27 cellular contexts compared by ENCODE assay signal in the genomic region with DNA sequence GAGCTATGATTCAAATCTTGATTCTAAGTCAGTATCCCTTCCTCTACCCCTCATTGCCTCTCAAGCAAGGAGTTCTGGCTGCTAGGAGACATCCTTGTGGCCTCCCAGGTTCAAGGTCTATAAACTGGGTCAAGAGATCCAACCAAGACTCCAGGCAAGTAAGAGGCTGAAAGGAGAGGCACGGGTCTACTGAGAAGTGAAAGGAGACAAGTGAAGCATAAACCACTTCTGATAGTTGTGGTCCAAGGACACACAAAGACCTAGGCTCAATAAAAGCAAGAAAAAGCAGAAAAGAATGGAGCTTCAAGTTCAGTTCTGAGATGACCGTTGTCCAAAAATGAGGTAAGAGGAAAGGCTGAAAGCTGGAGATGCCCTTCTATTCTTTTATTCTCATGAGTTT. TPM values are rescaled to one million over a fixed set of nuclear protein-coding genes. Genes with fewer than 3 reads are reported as not detected.
DNase-seq lines count a peak whose midpoint lies in the region; ATAC-seq and TF ChIP-seq lines count a peak whose summit lies in the region.
"Had no signal": no experiment of that assay in that cellular context is flagged by ENCODE, and none has a peak within 500 bp of the region (broad histone marks: within the 10 kb centered on the region; RNA-seq: fewer than 3 reads in every experiment).

No MANE protein-coding gene starts in this region.

- H3K4me2 ChIP-seq in BLaER1 treated with 17β-estradiol and CSF1 and Interleukin-3, amounts not matched to agents 10 nM and 100 nM: peak overlapping the region in 9 of 11 experiments; percentile 11 to 51 (median 32); a peak in 15 of 22 replicates
- H3K4me2 ChIP-seq in PC-9: no peak overlapping the region
- H3K4me2 ChIP-seq: KMS-11 had no signal

- H4K20me1 ChIP-seq in BLaER1 treated with 17β-estradiol and CSF1 and Interleukin-3, amounts not matched to agents 10 nM and 100 nM: no peaks in the 10 kb centered on the region
- H4K20me1 ChIP-seq in PC-9 (ENCODE audit: insufficient read depth): no peaks in the 10 kb centered on the region

- H3K9ac ChIP-seq in BLaER1 treated with 17β-estradiol and CSF1 and Interleukin-3, amounts not matched to agents 10 nM and 100 nM: no peak overlapping the region
- H3K9ac ChIP-seq: KMS-11 had no signal

- in situ Hi-C loops in ACHN (cut with HindIII; ENCODE audit: low pct_ligation_motif_present, low pct_unique_long_range_greater_than_20kb, low sequenced_read_pairs): no loop called here

- no TSS peak for BruUV-seq in PC-9 (replicated peaks; lab: Mats Ljungman, UMichigan)

- intact Hi-C loops in PC-9 (cut with micrococcal nuclease; ENCODE audit: unreplicated experiment): no loop called here

- POLR2A ChIA-PET in PC-9 (lab: Charles Lee; ENCODE audit: unreplicated experiment): no interaction called here

- H3K9me3 ChIP-seq in BLaER1 treated with 17β-estradiol and CSF1 and Interleukin-3, amounts not matched to agents 10 nM and 100 nM (replicated peaks in 1 of 11): no peaks in the 10 kb centered on the region
- no peaks in the 10 kb centered on the region for H3K9me3 ChIP-seq in PC-9 (ENCODE audit: insufficient read depth, low read depth)
- H3K9me3 ChIP-seq: HAP-1, heart right ventricle, ovary had no signal

- peaks cover 0 to 9% (median 7%) of the 10 kb centered on the region in 10 experiments; a peak in 14 of 20 replicates for H3K4me1 ChIP-seq in BLaER1 treated with 17β-estradiol and CSF1 and Interleukin-3, amounts not matched to agents 10 nM and 100 nM
- H3K4me1 ChIP-seq in PC-9 (replicated peaks; ENCODE audit: insufficient read depth): no peaks in the 10 kb centered on the region
- H3K4me1 ChIP-seq: HAP-1 had no signal

- no peak overlapping the region for H3K4me3 ChIP-seq in BLaER1 treated with 17β-estradiol and CSF1 and Interleukin-3, amounts not matched to agents 10 nM and 100 nM
- H3K4me3 ChIP-seq in PC-9: no peak overlapping the region
- H3K4me3 ChIP-seq: HAP-1, heart right ventricle, ovary had no signal

- no peaks in the 10 kb centered on the region for H3K27me3 ChIP-seq in BLaER1 treated with 17β-estradiol and CSF1 and Interleukin-3, amounts not matched to agents 10 nM and 100 nM
- no peaks in the 10 kb centered on the region for H3K27me3 ChIP-seq in PC-9 (ENCODE audit: insufficient read depth, low read depth)
- H3K27me3 ChIP-seq: heart right ventricle had no signal

- no peaks in the 10 kb centered on the region for H3F3A ChIP-seq in PC-9 (ENCODE audit: insufficient read depth, low read depth)

- 0 out of 2 replicates have a peak, but pooled peaks cover 4% of the 10 kb centered on the region for H3K9me2 ChIP-seq in PC-9 (ENCODE audit: insufficient read depth)

- DNase-seq in PC-9 (no peak), NCI-H748 (lab: John Stamatoyannopoulos, UW; ENCODE audit: unreplicated experiment) (no peak), ACHN (no peak)
- DNase-seq in stimulated activated CD4-positive, alpha-beta T cell treated with anti-CD3 and anti-CD28 coated beads, Interleukin-2, amount 100 ng/mL, for 24 hours: no peak
- DNase-seq: activated CD4-positive, alpha-beta memory T cell treated with anti-CD3 and anti-CD28 coated beads, Interleukin-2, amount 10 ng/mL, durations not matched to agents 7 days and 5 days; activated CD4-positive, CD25-positive, alpha-beta regulatory T cell treated with anti-CD3 and anti-CD28 coated beads, Interleukin-2, amount 50 U/mL, for 72 hours; activated CD8-positive, alpha-beta memory T cell treated with anti-CD3 and anti-CD28 coated beads, Interleukin-2, amount 50 U/mL, for 4 hours; amygdala; CD4-positive, alpha-beta T cell; DMS 273 treated with DMSO at 0.1 percent for 48 hours; foreskin melanocyte; heart right ventricle; MM.1S; NCI-H1105 treated with DMSO at 0.1 percent for 48 hours; NCI-H2029; NCI-H510A treated with DMSO at 0.1 percent for 48 hours; ovary; SHP77; stimulated activated naive CD4-positive, alpha-beta T cell had no signal

- no peak for TF ChIP-seq CTCF in PC-9 (conservative IDR thresholded peaks at IDR 0.05)

- ATAC-seq in GM18505 (IDR thresholded peaks at IDR 0.05; ENCODE audit: unreplicated experiment): peak; percentile 66
- peak; percentile 73 for ATAC-seq in HG02870 (IDR thresholded peaks at IDR 0.05; ENCODE audit: unreplicated experiment)
- ATAC-seq in HG02970 (IDR thresholded peaks at IDR 0.05; ENCODE audit: low FRiP score, unreplicated experiment): no peak
- ATAC-seq: heart right ventricle, Panc1 had no signal

- no peaks in the 10 kb centered on the region for H3K36me3 ChIP-seq in BLaER1 treated with 17β-estradiol and CSF1 and Interleukin-3, amounts not matched to agents 10 nM and 100 nM
- no peaks in the 10 kb centered on the region for H3K36me3 ChIP-seq in PC-9 (ENCODE audit: low read depth)
- H3K36me3 ChIP-seq: HAP-1, heart right ventricle, ovary had no signal

- H2AFZ ChIP-seq in PC-9: 0 out of 2 replicates have a peak overlapping the region, but pooled peaks have one; percentile 56

- H3K79me2 ChIP-seq in PC-9 (ENCODE audit: low read depth): no peaks in the 10 kb centered on the region

- TF ChIP-seq POLR2A in GM18505 (IDR thresholded peaks at IDR 0.05; ENCODE audit: borderline replicate concordance, extremely low read depth, insufficient read depth, insufficient read length): no peak

- CTCF ChIA-PET in PC-9 (lab: Charles Lee): no interaction called here

- H3K27ac ChIP-seq in BLaER1 treated with 17β-estradiol and CSF1 and Interleukin-3, amounts not matched to agents 10 nM and 100 nM: no peak overlapping the region; a peak in 1 of 22 replicates
- H3K27ac ChIP-seq in PC-9: no peak overlapping the region
- H3K27ac ChIP-seq: heart right ventricle, HL-60, KMS-11, ovary had no signal

RNA-seq across cellular contexts. Expression of a gene that starts 17.8 kb away (rescaled TPM):
- 22.8 and 26.7 TPM in 2 replicates for total RNA-seq in PC-9 (2021)
